14 cellular contexts compared by ENCODE assay signal in the genomic region with DNA sequence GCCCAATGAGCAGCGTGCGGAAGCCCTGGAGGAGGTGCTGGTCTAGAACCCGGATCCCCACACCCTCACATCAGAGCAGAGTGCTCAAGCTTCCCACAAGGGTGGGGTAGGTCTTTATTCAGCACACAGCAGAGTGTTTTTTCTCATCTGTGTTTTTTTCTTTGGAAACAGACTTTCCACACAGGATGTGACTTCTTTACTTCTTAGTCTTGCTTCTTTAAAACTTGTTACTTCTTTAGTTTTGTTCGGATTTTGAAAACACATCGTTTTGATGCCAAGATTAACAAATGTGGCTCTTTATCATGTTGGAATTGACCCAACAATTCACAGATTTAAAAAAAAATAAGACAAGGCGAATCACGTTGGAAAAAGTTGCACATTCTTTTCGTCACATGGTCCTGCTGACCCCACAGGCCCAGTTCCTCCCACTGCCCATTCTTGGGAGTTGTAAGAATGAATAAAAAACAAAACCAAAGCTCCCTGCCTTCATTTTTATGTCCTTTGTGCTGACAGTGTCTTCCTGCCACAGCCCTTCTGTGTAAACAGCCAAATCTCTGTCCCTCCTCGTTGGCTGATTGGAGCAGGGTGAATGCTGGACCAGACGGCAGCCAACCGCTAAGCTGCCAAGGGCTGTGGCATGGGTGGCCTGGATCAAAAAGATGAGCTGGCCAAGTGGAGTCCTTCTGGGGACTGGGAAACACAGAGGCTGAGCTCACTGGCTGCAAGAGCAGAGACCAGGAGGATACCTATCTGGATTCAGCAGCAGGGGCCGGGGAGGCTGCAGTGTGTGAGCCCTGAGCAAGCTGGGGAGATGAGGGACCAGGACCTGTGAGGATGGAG.
DNase-seq lines count a peak whose midpoint lies in the region; ATAC-seq, FAIRE-seq and TF ChIP-seq lines count a peak whose summit lies in the region.
"Had no signal": no experiment of that assay in that cellular context is flagged by ENCODE, and none has a peak within 500 bp of the region (broad histone marks: within the 10 kb centered on the region; RNA-seq: fewer than 3 reads in every experiment).

No MANE protein-coding gene starts in this region.

- H3K27me3 ChIP-seq in uterus = no peaks in the 10 kb centered on the region
- H3K27me3 ChIP-seq: pancreas had no signal

- FAIRE-seq in frontal cortex (lab: Jason Lieb, UNC) = no peak
- FAIRE-seq: pancreas had no signal

- no peak overlapping the region for H3K4me3 ChIP-seq in uterus
- H3K4me3 ChIP-seq: pancreas had no signal

- no peak for ATAC-seq in natural killer cell treated with Interleukin-12 subunit alpha and Interleukin-12 subunit beta and Interleukin-15 and Interleukin-18, amount 100 ng/mL, for 72 hours
- ATAC-seq: activated T-cell treated with anti-CD3 and anti-CD28 coated beads, Interleukin-2, amount 50 U/mL, for 72 hours had no signal

- no peak for TF ChIP-seq CTCF in uterus (IDR thresholded peaks at IDR 0.05)

- no peak for TF ChIP-seq POLR2A in uterus (IDR thresholded peaks at IDR 0.05)

- H3K27me3 Mint-ChIP-seq in activated T-cell treated with anti-CD3 and anti-CD28 coated beads, Interleukin-2, amount 50 U/mL, for 24 hours = peaks cover 61% of the 10 kb centered on the region
- peaks cover 29 to 40% of the 10 kb centered on the region in 2 donors for H3K27me3 Mint-ChIP-seq in natural killer cell treated with Interleukin-12 subunit alpha and Interleukin-12 subunit beta and Interleukin-15 and Interleukin-18, amount 100 ng/mL, for 72 hours

- peaks cover 4 to 12% of the 10 kb centered on the region in 2 donors for H3K4me1 ChIP-seq in uterus
- H3K4me1 ChIP-seq: pancreas had no signal

- no peaks in the 10 kb centered on the region for H3K4me1 Mint-ChIP-seq in activated T-cell treated with anti-CD3 and anti-CD28 coated beads, Interleukin-2, amount 50 U/mL, for 24 hours (ENCODE audit: low read depth)
- no peaks in the 10 kb centered on the region for H3K4me1 Mint-ChIP-seq in natural killer cell treated with Interleukin-12 subunit alpha and Interleukin-12 subunit beta and Interleukin-15 and Interleukin-18, amount 100 ng/mL, for 72 hours (ENCODE audit: low read depth in 2 of 2)

- no peaks in the 10 kb centered on the region for H3K36me3 Mint-ChIP-seq in activated T-cell treated with anti-CD3 and anti-CD28 coated beads, Interleukin-2, amount 50 U/mL, for 24 hours (ENCODE audit: low read depth)
- H3K36me3 Mint-ChIP-seq in natural killer cell treated with Interleukin-12 subunit alpha and Interleukin-12 subunit beta and Interleukin-15 and Interleukin-18, amount 100 ng/mL, for 72 hours = no peaks in the 10 kb centered on the region

- DNase-seq in activated T-cell treated with anti-CD3 and anti-CD28 coated beads, Interleukin-2, amount 50 U/mL, for 24 hours = peak; percentile 19
- DNase-seq in activated T-cell treated with anti-CD3 and anti-CD28 coated beads for 4 hours = no peak
- peak; percentile 35 to 37 for DNase-seq in frontal cortex (ENCODE audit: low spot score in 2 of 2)
- peak; percentile 28 for DNase-seq in occipital lobe (lab: John Stamatoyannopoulos, UW)
- peak; percentile 64 to 72 for DNase-seq in uterus
- DNase-seq in NCI-H187 treated with DMSO at 0.1 percent for 48 hours (lab: John Stamatoyannopoulos, UW) = no peak
- no peak for DNase-seq in HUDEP-2 (lab: John Stamatoyannopoulos, UW; ENCODE audit: unreplicated experiment in 76 of 76)
- DNase-seq in natural killer cell treated with Interleukin-12 subunit alpha and Interleukin-12 subunit beta and Interleukin-15 and Interleukin-18, amount 100 ng/mL, for 72 hours (ENCODE audit: low spot score) = no peak
- DNase-seq: activated T-cell treated with anti-CD3 and anti-CD28 coated beads, Interleukin-2, amount 50 U/mL, for 72 hours; HCEC 1CT; MM.1S; NCI-H69 had no signal

- H3K4me3 Mint-ChIP-seq in activated T-cell treated with anti-CD3 and anti-CD28 coated beads, Interleukin-2, amount 50 U/mL, for 24 hours = no peak overlapping the region
- H3K4me3 Mint-ChIP-seq in natural killer cell treated with Interleukin-12 subunit alpha and Interleukin-12 subunit beta and Interleukin-15 and Interleukin-18, amount 100 ng/mL, for 72 hours = no peak overlapping the region
- H3K4me3 Mint-ChIP-seq: activated T-cell treated with anti-CD3 and anti-CD28 coated beads, Interleukin-2, amount 50 U/mL, for 72 hours; dendritic cell treated with granulocyte-macrophage colony-stimulating factor and Interleukin-4, amounts not matched to agents 40 ng/mL and 50 ng/mL, for 4 days had no signal

- peak overlapping the region; percentile 54 to 79 for H3K27ac ChIP-seq in uterus
- H3K27ac ChIP-seq: pancreas had no signal

- peaks cover 2% of the 10 kb centered on the region for H3K9me3 Mint-ChIP-seq in activated T-cell treated with anti-CD3 and anti-CD28 coated beads, Interleukin-2, amount 50 U/mL, for 24 hours
- no peaks in the 10 kb centered on the region for H3K9me3 Mint-ChIP-seq in natural killer cell treated with Interleukin-12 subunit alpha and Interleukin-12 subunit beta and Interleukin-15 and Interleukin-18, amount 100 ng/mL, for 72 hours
- H3K9me3 Mint-ChIP-seq: activated T-cell treated with anti-CD3 and anti-CD28 coated beads, Interleukin-2, amount 50 U/mL, for 72 hours; dendritic cell treated with granulocyte-macrophage colony-stimulating factor and Interleukin-4, amounts not matched to agents 40 ng/mL and 50 ng/mL, for 4 days had no signal

- intact Hi-C loops in uterus (cut with DNase I; ENCODE audit: low total_unique reads) = no loop called here

- no peak overlapping the region for H3K27ac Mint-ChIP-seq in activated T-cell treated with anti-CD3 and anti-CD28 coated beads, Interleukin-2, amount 50 U/mL, for 24 hours
- no peak overlapping the region for H3K27ac Mint-ChIP-seq in natural killer cell treated with Interleukin-12 subunit alpha and Interleukin-12 subunit beta and Interleukin-15 and Interleukin-18, amount 100 ng/mL, for 72 hours
- H3K27ac Mint-ChIP-seq: activated T-cell treated with anti-CD3 and anti-CD28 coated beads, Interleukin-2, amount 50 U/mL, for 72 hours; dendritic cell treated with granulocyte-macrophage colony-stimulating factor and Interleukin-4, amounts not matched to agents 40 ng/mL and 50 ng/mL, for 4 days had no signal

- H3K36me3 ChIP-seq in uterus = no peaks in the 10 kb centered on the region
- H3K36me3 ChIP-seq: pancreas had no signal

- H3K9me3 ChIP-seq in uterus = no peaks in the 10 kb centered on the region
- H3K9me3 ChIP-seq: pancreas had no signal

Comparison
In these comparisons a context has a peak if more than half of its experiments do, and no peak if none do; other contexts are left out.
1. DNase-seq: peak in activated T-cell treated with anti-CD3 and anti-CD28 coated beads, Interleukin-2, amount 50 U/mL, for 24 hours (single experiment), frontal cortex (2 of 2), occipital lobe (single experiment) and uterus (2 of 2); none in activated T-cell treated with anti-CD3 and anti-CD28 coated beads for 4 hours (single experiment), NCI-H187 treated with DMSO at 0.1 percent for 48 hours (single experiment), HUDEP-2 (0 of 76) and natural killer cell treated with Interleukin-12 subunit alpha and Interleukin-12 subunit beta and Interleukin-15 and Interleukin-18, amount 100 ng/mL, for 72 hours (single experiment).